ENCODE assay signal across 22 cellular contexts in genomic region chr10:57654856-57655255, GRCh38.
"Had no signal": no experiment of that assay in that cellular context is flagged by ENCODE, and none has a peak within 500 bp of the region (broad histone marks: within the 10 kb centered on the region; RNA-seq: fewer than 3 reads in every experiment).

No MANE protein-coding gene starts in this region.

- H3K27me3 Mint-ChIP-seq: activated CD4-positive, alpha-beta memory T cell treated with anti-CD3 and anti-CD28 coated beads for 36 hours; activated naive CD8-positive, alpha-beta T cell treated with anti-CD3 and anti-CD28 coated beads, Interleukin-2, amount 10 ng/mL, durations not matched to agents 7 days and 5 days; central memory CD8-positive, alpha-beta T cell; naive thymus-derived CD8-positive, alpha-beta T cell had no signal

- H3K4me1 ChIP-seq: breast epithelium, lower lobe of right lung, sigmoid colon had no signal

- H3K79me2 ChIP-seq: hepatocyte had no signal

- H3K36me3 ChIP-seq: breast epithelium, lower lobe of right lung, sigmoid colon, thoracic aorta, upper lobe of left lung had no signal

- H3K27me3 ChIP-seq: breast epithelium, hepatocyte, sigmoid colon, upper lobe of left lung had no signal

- H3K27ac Mint-ChIP-seq: activated CD4-positive, alpha-beta memory T cell treated with anti-CD3 and anti-CD28 coated beads for 36 hours; activated naive CD8-positive, alpha-beta T cell treated with anti-CD3 and anti-CD28 coated beads, Interleukin-2, amount 10 ng/mL, durations not matched to agents 7 days and 5 days; immature natural killer cell; naive thymus-derived CD8-positive, alpha-beta T cell had no signal

- H3K4me3 Mint-ChIP-seq: activated CD4-positive, alpha-beta memory T cell treated with anti-CD3 and anti-CD28 coated beads for 36 hours; activated naive CD8-positive, alpha-beta T cell treated with anti-CD3 and anti-CD28 coated beads, Interleukin-2, amount 10 ng/mL, durations not matched to agents 7 days and 5 days; central memory CD8-positive, alpha-beta T cell; immature natural killer cell; naive thymus-derived CD8-positive, alpha-beta T cell had no signal

- H3K27ac ChIP-seq: breast epithelium, hepatocyte, lower lobe of right lung, sigmoid colon, thoracic aorta, upper lobe of left lung had no signal

- ATAC-seq: left lobe of liver; lower lobe of right lung; naive thymus-derived CD8-positive, alpha-beta T cell had no signal

- H3K4me1 Mint-ChIP-seq: activated naive CD8-positive, alpha-beta T cell treated with anti-CD3 and anti-CD28 coated beads, Interleukin-2, amount 10 ng/mL, durations not matched to agents 7 days and 5 days; central memory CD8-positive, alpha-beta T cell; immature natural killer cell; naive thymus-derived CD8-positive, alpha-beta T cell had no signal

- H3K9me3 Mint-ChIP-seq: activated CD4-positive, alpha-beta memory T cell treated with anti-CD3 and anti-CD28 coated beads for 36 hours; activated naive CD8-positive, alpha-beta T cell treated with anti-CD3 and anti-CD28 coated beads, Interleukin-2, amount 10 ng/mL, durations not matched to agents 7 days and 5 days; naive thymus-derived CD8-positive, alpha-beta T cell had no signal

- DNase-seq: activated CD4-positive, alpha-beta memory T cell treated with anti-CD3 and anti-CD28 coated beads for 36 hours; activated CD4-positive, alpha-beta T cell treated with anti-CD3 and anti-CD28 coated beads for 4 hours; activated CD4-positive, CD25-positive, alpha-beta regulatory T cell; activated naive CD4-positive, alpha-beta T cell treated with Interleukin-2 at 50 U/mL for 16 hours; activated naive CD8-positive, alpha-beta T cell treated with anti-CD3 and anti-CD28 coated beads, Interleukin-2, amount 10 ng/mL, durations not matched to agents 7 days and 5 days; activated T-cell treated with anti-CD3 and anti-CD28 coated beads, Interleukin-2, amount 50 U/mL, for 48 hours; amniotic stem cell; effector memory CD4-positive, alpha-beta T cell; foreskin melanocyte; glutamatergic neuron; immature natural killer cell; lower lobe of right lung; naive thymus-derived CD8-positive, alpha-beta T cell; sigmoid colon; stimulated activated CD4-positive, alpha-beta T cell treated with anti-CD3 and anti-CD28 coated beads, Interleukin-4, amount 100 ng/mL, for 1 hour; stimulated activated naive CD4-positive, alpha-beta T cell; upper lobe of left lung had no signal

- H3K36me3 Mint-ChIP-seq: activated CD4-positive, alpha-beta memory T cell treated with anti-CD3 and anti-CD28 coated beads for 36 hours; activated naive CD8-positive, alpha-beta T cell treated with anti-CD3 and anti-CD28 coated beads, Interleukin-2, amount 10 ng/mL, durations not matched to agents 7 days and 5 days; immature natural killer cell; naive thymus-derived CD8-positive, alpha-beta T cell had no signal

- H3K9me3 ChIP-seq: breast epithelium, lower lobe of right lung, sigmoid colon, thoracic aorta, upper lobe of left lung had no signal

- H2AFZ ChIP-seq: hepatocyte had no signal

- H3K4me2 ChIP-seq: hepatocyte had no signal

- H3K4me3 ChIP-seq: breast epithelium, hepatocyte, lower lobe of right lung, sigmoid colon, thoracic aorta, upper lobe of left lung had no signal
